Comparison of ENCODE assay signal across 21 cellular contexts in genomic region chr15:83982748-83983147, GRCh38.
DNase-seq lines count a peak whose midpoint lies in the region; ATAC-seq, FAIRE-seq and TF ChIP-seq lines count a peak whose summit lies in the region.
"Had no signal": no experiment of that assay in that cellular context is flagged by ENCODE, and none has a peak within 500 bp of the region (broad histone marks: within the 10 kb centered on the region; RNA-seq: fewer than 3 reads in every experiment).

No MANE protein-coding gene starts in this region.

- H3K14ac ChIP-seq in IMR-90 (replicated peaks; ENCODE audit: low read depth, low read length) (no peak overlapping the region), trophoblast cell (ENCODE audit: low read length) (no peak overlapping the region)

- H3K27me3 ChIP-seq in IMR-90 (ENCODE audit: control insufficient read depth, insufficient read depth, low read length) (no peaks in the 10 kb centered on the region), trophoblast cell (ENCODE audit: insufficient read depth, low read length) (no peaks in the 10 kb centered on the region), HepG2 (ENCODE audit: control insufficient read depth in 1 of 2, insufficient read depth in 2 of 2, low read length in 2 of 2) (no peaks in the 10 kb centered on the region; a peak in 1 of 5 replicates)
- H3K27me3 ChIP-seq in effector memory CD4-positive, alpha-beta T cell (replicated peaks; ENCODE audit: control insufficient read depth, insufficient read depth, low read length, poor library complexity, severe bottlenecking), result no peaks in the 10 kb centered on the region
- H3K27me3 ChIP-seq: BLaER1 had no signal

- H3K4me3 ChIP-seq in IMR-90 (ENCODE audit: insufficient read depth, low read depth, low read length) (no peak overlapping the region), choroid plexus epithelial cell (ENCODE audit: low read depth, low read length) (no peak overlapping the region), trophoblast cell (ENCODE audit: low read depth, low read length) (no peak overlapping the region), HepG2 (replicated peaks in 1 of 3; ENCODE audit: insufficient read depth in 1 of 3, low read depth in 2 of 3, low read length in 3 of 3) (no peak overlapping the region)
- H3K4me3 ChIP-seq in effector memory CD4-positive, alpha-beta T cell (ENCODE audit: insufficient read depth, low read depth, low read length, poor library complexity, severe bottlenecking), result no peak overlapping the region
- H3K4me3 ChIP-seq: BLaER1, HAP-1 had no signal

- ATAC-seq in IMR-90 (ENCODE audit: low read depth), result no peak
- no peak for ATAC-seq in HepG2
- ATAC-seq: CD8-positive, alpha-beta T cell had no signal

- TF ChIP-seq CTCF in IMR-90 (conservative IDR thresholded peaks at IDR 0.05; ENCODE audit: low read depth, low read length) (no peak), choroid plexus epithelial cell (conservative IDR thresholded peaks at IDR 0.05; ENCODE audit: low read depth, low read length) (no peak), D721Med (IDR thresholded peaks at IDR 0.05; ENCODE audit: insufficient read depth, missing control alignments) (no peak), HepG2 (CRISPR knock-in tag; IDR thresholded peaks at IDR 0.05) (no peak)

- DNase-seq in IMR-90 (no peak), choroid plexus epithelial cell (ENCODE audit: low read depth) (peak; percentile 17), trophoblast cell (peak; percentile 33 to 62), D721Med (ENCODE audit: insufficient read length, low spot score) (no peak), HepG2 (ENCODE audit: low spot score) (no peak)
- DNase-seq in effector memory CD4-positive, alpha-beta T cell, result no peak
- DNase-seq: Caco-2; CD4-positive, CD25-positive, alpha-beta regulatory T cell; CD8-positive, alpha-beta T cell; DMS 273 treated with DMSO at 0.1 percent for 48 hours; DMS53; DMS79 treated with DMSO at 0.1 percent for 48 hours; GF-D8; GOT3 had no signal

- intact Hi-C loops in IMR-90 (cut with micrococcal nuclease), result no loop called here
- intact Hi-C loops in HepG2 (cut with micrococcal nuclease; ENCODE audit: unreplicated experiment), result no loop called here

- H3K9me3 ChIP-seq in IMR-90 (ENCODE audit: control insufficient read depth, insufficient read depth, low read length), result 0 out of 2 replicates have a peak, but pooled peaks cover 4% of the 10 kb centered on the region
- H3K9me3 ChIP-seq in trophoblast cell (ENCODE audit: insufficient read depth, low read depth, low read length), result peaks cover 8% of the 10 kb centered on the region
- peaks cover 2% of the 10 kb centered on the region; the same call in 1 of the 2 replicates for H3K9me3 ChIP-seq in HepG2 (ENCODE audit: low read length)
- no peaks in the 10 kb centered on the region for H3K9me3 ChIP-seq in effector memory CD4-positive, alpha-beta T cell (ENCODE audit: control insufficient read depth, low read length)
- H3K9me3 ChIP-seq: Caco-2 had no signal

- H3K4ac ChIP-seq in IMR-90 (ENCODE audit: low read depth, low read length) (no peak overlapping the region), trophoblast cell (ENCODE audit: low read depth, low read length) (no peak overlapping the region)

- H3K36me3 ChIP-seq in IMR-90 (ENCODE audit: control insufficient read depth, insufficient read depth, low read length), result no peaks in the 10 kb centered on the region
- no peaks in the 10 kb centered on the region for H3K36me3 ChIP-seq in trophoblast cell (ENCODE audit: control insufficient read depth in 1 of 2, insufficient read depth in 2 of 2, low read length in 2 of 2)
- no peaks in the 10 kb centered on the region for H3K36me3 ChIP-seq in HepG2 (replicated peaks in 1 of 2; ENCODE audit: control insufficient read depth in 1 of 2, insufficient read depth in 2 of 2, low read length in 2 of 2)
- H3K36me3 ChIP-seq in effector memory CD4-positive, alpha-beta T cell (ENCODE audit: control insufficient read depth, insufficient read depth, low read length), result no peaks in the 10 kb centered on the region
- H3K36me3 ChIP-seq: BLaER1, HAP-1 had no signal

- FAIRE-seq in D721Med (lab: Jason Lieb, UNC), result no peak
- FAIRE-seq in HepG2 (lab: Jason Lieb, UNC), result no peak
- FAIRE-seq: A204.1, GM12891, GM18507, H54 had no signal

- H3K56ac ChIP-seq in IMR-90 (ENCODE audit: extremely low read depth, insufficient read depth, low read length), result no peak overlapping the region

- H4K91ac ChIP-seq in IMR-90 (ENCODE audit: insufficient read depth, low read depth, low read length) (no peak overlapping the region), trophoblast cell (ENCODE audit: low read depth, low read length) (no peak overlapping the region)

- dilution Hi-C loops in IMR-90 (cut with HindIII; ENCODE audit: low sequenced_read_pairs, unreplicated experiment), result no loop called here

- BruUV-seq in IMR-90 (replicated peaks; lab: Mats Ljungman, UMichigan), result no TSS peak
- BruUV-seq in HepG2 (replicated peaks; lab: Mats Ljungman, UMichigan), result no TSS peak

- no peak overlapping the region for H4K5ac ChIP-seq in IMR-90 (ENCODE audit: low read depth, low read length)

- H2BK12ac ChIP-seq in trophoblast cell (ENCODE audit: low read length), result no peak overlapping the region

- no peaks in the 10 kb centered on the region for H3K9me1 ChIP-seq in IMR-90 (ENCODE audit: insufficient read depth, low read length)

- H3K23ac ChIP-seq in IMR-90 (ENCODE audit: low read depth, low read length), result no peak overlapping the region
- no peak overlapping the region for H3K23ac ChIP-seq in trophoblast cell (ENCODE audit: low read length)

- H2AK5ac ChIP-seq in IMR-90 (ENCODE audit: low read depth, low read length) (no peak overlapping the region), trophoblast cell (ENCODE audit: low read length) (no peak overlapping the region)

- TF ChIP-seq EP300 in HepG2 (IDR thresholded peaks at IDR 0.05; ENCODE audit: low read depth in 2 of 2, low read length in 2 of 2), result no peak
- no peak for TF ChIP-seq EP300 in HepG2 (CRISPR knock-in tag; IDR thresholded peaks at IDR 0.05; ENCODE audit: borderline replicate concordance)

- POLR2A ChIA-PET in IMR-90 (lab: Charles Lee; ENCODE audit: unreplicated experiment), result no interaction called here
- POLR2A ChIA-PET in HepG2 (lab: Yijun Ruan, JAX), result no interaction called here

- no peak overlapping the region for H4K8ac ChIP-seq in IMR-90 (ENCODE audit: low read depth in 2 of 2, low read length in 2 of 2)
- H4K8ac ChIP-seq in trophoblast cell (ENCODE audit: low read depth, low read length), result no peak overlapping the region

- H2BK15ac ChIP-seq in IMR-90 (ENCODE audit: low read depth, low read length), result no peak overlapping the region

- 24% methylated on average over 3 of the region's 6 CpGs; no CpG with 5 or more reads in 1 of the 2 experiments for WGBS in IMR-90 (ENCODE audit: extremely low coverage in 2 of 2, insufficient read length in 1 of 2), 2 experiments
- no CpG with 5 or more reads among the region's 6 CpGs for WGBS in trophoblast cell (ENCODE audit: extremely low coverage, insufficient coverage, insufficient read length)
- WGBS in HepG2 (ENCODE audit: low lambda C conversion rate), result 29% methylated on average over 1 of the region's 6 CpGs

- H2BK5ac ChIP-seq in IMR-90 (ENCODE audit: low read depth, low read length, poor library complexity, severe bottlenecking) (no peak overlapping the region), trophoblast cell (ENCODE audit: low read depth, low read length, poor library complexity) (no peak overlapping the region)

- H2BK120ac ChIP-seq in IMR-90 (ENCODE audit: low read depth, low read length) (no peak overlapping the region), trophoblast cell (ENCODE audit: insufficient read depth, low read length, poor library complexity) (no peak overlapping the region)

- TF ChIP-seq POLR2A in IMR-90 (IDR thresholded peaks at IDR 0.05; ENCODE audit: low read depth, low read length) (no peak), HepG2 (IDR thresholded peaks at IDR 0.05; ENCODE audit: insufficient read depth in 1 of 2, low read depth in 2 of 2, low read length in 2 of 2) (no peak)

- H3K9ac ChIP-seq in IMR-90 (ENCODE audit: low read depth, low read length) (no peak overlapping the region), trophoblast cell (ENCODE audit: low read length) (no peak overlapping the region), HepG2 (ENCODE audit: insufficient read depth, low read depth, low read length) (no peak overlapping the region)
- H3K9ac ChIP-seq: BLaER1 had no signal

- H2AFZ ChIP-seq in IMR-90 (replicated peaks; ENCODE audit: low read length, poor library complexity) (peak overlapping the region; percentile 25), trophoblast cell (ENCODE audit: insufficient read depth, low read length, poor library complexity) (no peak overlapping the region), HepG2 (ENCODE audit: low read length) (no peak overlapping the region)

- CTCF ChIA-PET in IMR-90 (lab: Yijun Ruan, JAX) (no interaction called here), HepG2 (lab: Yijun Ruan, JAX; ENCODE audit: low intra/inter-chr PET ratio, low total read pairs) (no interaction called here)

- H3K4me1 ChIP-seq in IMR-90 (ENCODE audit: control insufficient read depth, insufficient read depth, low read length) (no peaks in the 10 kb centered on the region), trophoblast cell (ENCODE audit: control insufficient read depth in 1 of 2, insufficient read depth in 2 of 2, low read length in 2 of 2) (no peaks in the 10 kb centered on the region), HepG2 (ENCODE audit: insufficient read depth, low read length) (no peaks in the 10 kb centered on the region)
- H3K4me1 ChIP-seq in effector memory CD4-positive, alpha-beta T cell (ENCODE audit: control insufficient read depth, insufficient read depth, low read length, poor library complexity, severe bottlenecking), result no peaks in the 10 kb centered on the region
- H3K4me1 ChIP-seq: BLaER1, Caco-2, HAP-1 had no signal

- H3K27ac ChIP-seq in IMR-90 (ENCODE audit: insufficient read depth, low read length) (no peak overlapping the region), trophoblast cell (ENCODE audit: low read depth, low read length) (no peak overlapping the region), HepG2 (ENCODE audit: extremely low read length, insufficient read depth, low read length) (no peak overlapping the region)
- no peak overlapping the region for H3K27ac ChIP-seq in effector memory CD4-positive, alpha-beta T cell (ENCODE audit: insufficient read depth, low read length, poor library complexity, severe bottlenecking)
- H3K27ac ChIP-seq: BLaER1, C4-2B had no signal

- H3K4me2 ChIP-seq in IMR-90 (ENCODE audit: low read depth, low read length) (no peak overlapping the region), trophoblast cell (ENCODE audit: low read length) (no peak overlapping the region), HepG2 (ENCODE audit: low read depth, low read length) (no peak overlapping the region)
- H3K4me2 ChIP-seq: BLaER1 had no signal

- no peak overlapping the region for H4K12ac ChIP-seq in trophoblast cell (ENCODE audit: low read depth, low read length)

- H2BK20ac ChIP-seq in IMR-90 (ENCODE audit: low read depth, low read length), result no peak overlapping the region

- in situ Hi-C loops in IMR-90 (cut with MboI; ENCODE audit: low sequenced_read_pairs), result no loop called here
- in situ Hi-C loops in HepG2 (cut with HindIII; ENCODE audit: extremely low pct_ligation_motif_present, low pct_unique_long_range_greater_than_20kb), result no loop called here

- H2AK9ac ChIP-seq in IMR-90 (replicated peaks; ENCODE audit: low read depth, low read length, poor library complexity), result no peak overlapping the region

- H3K79me1 ChIP-seq in IMR-90 (ENCODE audit: low read depth in 1 of 2, low read length in 2 of 2) (no peaks in the 10 kb centered on the region), trophoblast cell (ENCODE audit: low read length) (no peaks in the 10 kb centered on the region)

- H3K79me2 ChIP-seq in trophoblast cell (ENCODE audit: control insufficient read depth, insufficient read depth, low read length, poor library complexity), result no peaks in the 10 kb centered on the region
- no peaks in the 10 kb centered on the region for H3K79me2 ChIP-seq in HepG2 (ENCODE audit: insufficient read depth, low read length)

- no peak overlapping the region for H3K18ac ChIP-seq in IMR-90 (ENCODE audit: low read depth, low read length)
- H3K18ac ChIP-seq in trophoblast cell (ENCODE audit: low read length), result no peak overlapping the region

- TF ChIP-seq RAD21 in IMR-90 (IDR thresholded peaks at IDR 0.05; ENCODE audit: low read length) (no peak), HepG2 (CRISPR knock-in tag; IDR thresholded peaks at IDR 0.05) (no peak)

- H4K20me1 ChIP-seq in IMR-90 (ENCODE audit: insufficient read depth, low read length) (no peaks in the 10 kb centered on the region; the same call in 1 of the 2 replicates), HepG2 (ENCODE audit: insufficient read depth, low read length) (no peaks in the 10 kb centered on the region)
- H4K20me1 ChIP-seq: BLaER1 had no signal

Comparison
In these comparisons a context has a peak if more than half of its experiments do, and no peak if none do; other contexts are left out.
1. DNase-seq: peak in choroid plexus epithelial cell (single experiment) and trophoblast cell (2 of 2); none in IMR-90 (single experiment), D721Med (single experiment), HepG2 (single experiment) and effector memory CD4-positive, alpha-beta T cell (0 of 3).